8 cellular contexts compared by ENCODE assay signal in genomic region chr4:122826596-122827257, GRCh38. TPM values are rescaled to one million over a fixed set of nuclear protein-coding genes. Genes with fewer than 3 reads are reported as not detected.
DNase-seq lines count a peak whose midpoint lies in the region; ATAC-seq, FAIRE-seq and TF ChIP-seq lines count a peak whose summit lies in the region.

TSS of gene FGF2 (plus strand) at chr4:122826831. CDS start at chr4:122827175, 344 bp downstream.

- H4K5ac ChIP-seq in H1 (ENCODE audit: insufficient read length, low read depth, low read length) = peak within 1 kb of the TSS; percentile 97

- H4K8ac ChIP-seq in H1 (ENCODE audit: extremely low read depth, insufficient read depth, low read length) = peak within 1 kb of the TSS; percentile 97

- TF ChIP-seq POLR2A in H1 (IDR thresholded peaks at IDR 0.05; ENCODE audit: control extremely low read depth in 1 of 2, low read depth in 2 of 2, low read length in 2 of 2) (peak; percentile 90 to 94), stomach (IDR thresholded peaks at IDR 0.05) (no peak)

- no peaks in the 10 kb centered on the region for H3K79me1 ChIP-seq in H1 (ENCODE audit: low read depth, low read length)

- peak within 1 kb of the TSS; percentile 91 for H3K18ac ChIP-seq in H1 (ENCODE audit: extremely low read depth, low read length)

- H4K91ac ChIP-seq in H1 (replicated peaks; ENCODE audit: insufficient read length, low read length) = peak within 1 kb of the TSS; percentile 90

- peak within 1 kb of the TSS; percentile 19 for H3K14ac ChIP-seq in H1 (ENCODE audit: insufficient read length)

- 0% methylated on average over 3 of the region's 93 CpGs; no CpG with 5 or more reads in 1 of the 2 experiments for WGBS in H1 (ENCODE audit: extremely low coverage in 1 of 2, insufficient coverage in 1 of 2, insufficient read length in 1 of 2, insufficient replicate concordance in 2 of 2, low coverage in 1 of 2, low lambda C conversion rate in 2 of 2, missing lambda C conversion rate in 1 of 2), 2 experiments
- 2% methylated on average over 33 to 93 of the region's 93 CpGs for whole genome bisulfite sequencing in lung, 2 donors
- WGBS in stomach, 5 donors = 1 to 3% (median 1%) methylated on average over 18 to 93 of the region's 93 CpGs

- H3K56ac ChIP-seq in H1 (replicated peaks; ENCODE audit: insufficient read length, low read depth, low read length) = peak within 1 kb of the TSS; percentile 93

- H3K4me3 Mint-ChIP-seq in CD8-positive, alpha-beta memory T cell = peak within 1 kb of the TSS; percentile 81 to 89 (median 88)

- no peaks in the 10 kb centered on the region for H3K9me3 Mint-ChIP-seq in CD8-positive, alpha-beta memory T cell

- intact Hi-C loops in stomach (cut with DNase I; ENCODE audit: low total_unique reads) = no loop called here

- no peaks in the 10 kb centered on the region for H3K9me3 ChIP-seq in CD8-positive, alpha-beta memory T cell (ENCODE audit: low read length)
- H3K9me3 ChIP-seq in H1 (ENCODE audit: insufficient read depth in 2 of 2, low read depth in 1 of 2, low read length in 1 of 2) = no peaks in the 10 kb centered on the region
- no peaks in the 10 kb centered on the region for H3K9me3 ChIP-seq in lung (ENCODE audit: control insufficient read depth in 2 of 2, insufficient read depth in 1 of 2, low read length in 1 of 2)
- no peaks in the 10 kb centered on the region for H3K9me3 ChIP-seq in stomach

- H3K36me3 ChIP-seq in CD8-positive, alpha-beta memory T cell (ENCODE audit: insufficient read depth, low read length) = no peaks in the 10 kb centered on the region
- peaks cover 0 to 38% (median 8%) of the 10 kb centered on the region in 4 experiments; a peak in 3 of 8 replicates for H3K36me3 ChIP-seq in H1 (ENCODE audit: control insufficient read depth in 2 of 4, insufficient read depth in 4 of 4, low read length in 3 of 4)
- no peaks in the 10 kb centered on the region for H3K36me3 ChIP-seq in lung (ENCODE audit: control insufficient read depth in 2 of 2, insufficient read depth in 2 of 2, low read length in 2 of 2)
- no peaks in the 10 kb centered on the region for H3K36me3 ChIP-seq in stomach

- ATAC-seq in GM19328 (IDR thresholded peaks at IDR 0.05; ENCODE audit: unreplicated experiment) (peak; percentile 11), HG03342 (IDR thresholded peaks at IDR 0.05; ENCODE audit: unreplicated experiment) (peak; percentile 20), lung (ENCODE audit: insufficient read depth, low FRiP score) (peak; percentile 29)

- TF ChIP-seq CTCF in WI38 (IDR thresholded peaks at IDR 0.05; ENCODE audit: low read depth, low read length) (no peak), H1 (IDR thresholded peaks at IDR 0.05; ENCODE audit: control extremely low read depth in 1 of 3, insufficient read depth in 1 of 3, low read depth in 1 of 3, low read length in 3 of 3) (0 out of 4 replicates have a peak, but pooled peaks of 1 of the 3 experiments have one; percentile 1), lung (IDR thresholded peaks at IDR 0.05; ENCODE audit: control extremely low read depth, extremely low read depth) (no peak), stomach (IDR thresholded peaks at IDR 0.05) (no peak)

- H2AK5ac ChIP-seq in H1 (ENCODE audit: low read depth, low read length) = no peak within 1 kb of the TSS

- no peak within 1 kb of the TSS for H2AFZ ChIP-seq in H1 (ENCODE audit: low read length)

- peaks cover 45 to 74% of the 10 kb centered on the region in 2 donors for H3K27me3 Mint-ChIP-seq in CD8-positive, alpha-beta memory T cell

- H3K27me3 ChIP-seq in CD8-positive, alpha-beta memory T cell (ENCODE audit: insufficient read depth, low read length, poor library complexity, severe bottlenecking) = peaks cover 18% of the 10 kb centered on the region
- H3K27me3 ChIP-seq in H1 (replicated peaks in 1 of 4; ENCODE audit: control insufficient read depth in 3 of 4, extremely low read depth in 1 of 4, insufficient read depth in 3 of 4, low read length in 3 of 4) = no peaks in the 10 kb centered on the region
- H3K27me3 ChIP-seq in lung (ENCODE audit: control insufficient read depth, insufficient read depth) = no peaks in the 10 kb centered on the region
- peaks cover 0 to 50% (median 27%) of the 10 kb centered on the region in 3 donors for H3K27me3 ChIP-seq in stomach

- TF ChIP-seq RAD21 in H1 (IDR thresholded peaks at IDR 0.05 in 1 of 2, conservative IDR thresholded peaks at IDR 0.05 in 1 of 2; ENCODE audit: low read depth in 2 of 2, low read length in 2 of 2) = peak in 1 of 2 experiments; percentile 13; a peak in 1 of 4 replicates

- no peak for FAIRE-seq in H1 (lab: Jason Lieb, UNC)

- POLR2A ChIA-PET in CD8-positive, alpha-beta memory T cell (lab: Charles Lee) = no interaction called here
- POLR2A ChIA-PET in H1 (lab: Charles Lee; ENCODE audit: partially characterized antibody) = interaction anchor here (1.0 to 14.2 kb wide), 14 partner anchors 9 to 117 kb away, joined by 3 to 278 read pairs (median 10); partner anchors contain the start of gene NUDT6

- H3K4me1 ChIP-seq in CD8-positive, alpha-beta memory T cell (ENCODE audit: insufficient read depth, low read length) = peaks cover 8% of the 10 kb centered on the region
- peaks cover 3 to 20% (median 14%) of the 10 kb centered on the region in 4 experiments; a peak in 6 of 7 replicates for H3K4me1 ChIP-seq in H1 (replicated peaks in 1 of 4; ENCODE audit: control insufficient read depth in 3 of 4, insufficient read depth in 4 of 4, low read length in 3 of 4)
- H3K4me1 ChIP-seq in lung (ENCODE audit: control insufficient read depth in 2 of 2, insufficient read depth in 2 of 2, low read length in 2 of 2) = no peaks in the 10 kb centered on the region
- H3K4me1 ChIP-seq in stomach = peaks cover 3 to 35% (median 19%) of the 10 kb centered on the region in 4 donors

- peak within 1 kb of the TSS; percentile 79 to 91 for H3K4me2 ChIP-seq in H1 (ENCODE audit: insufficient read depth in 1 of 2, low read depth in 2 of 2, low read length in 2 of 2)

- peak within 1 kb of the TSS; percentile 33 for H3K27ac ChIP-seq in CD8-positive, alpha-beta memory T cell (ENCODE audit: low read depth, low read length)
- H3K27ac ChIP-seq in H1 (ENCODE audit: low read depth, low read length) (peak within 1 kb of the TSS; percentile 94), lung (ENCODE audit: low read depth in 1 of 2, low read length in 1 of 2) (peak within 1 kb of the TSS; percentile 55 to 72), stomach (peak within 1 kb of the TSS; percentile 80 to 92 (median 86))

- peaks cover 25 to 58% of the 10 kb centered on the region in 2 experiments for H3K79me2 ChIP-seq in H1 (ENCODE audit: control insufficient read depth in 1 of 2, insufficient read depth in 2 of 2, low read length in 2 of 2)

- no peak within 1 kb of the TSS for H3K23ac ChIP-seq in H1 (ENCODE audit: insufficient read length)

- CTCF ChIA-PET in CD8-positive, alpha-beta memory T cell (lab: Charles Lee) = no interaction called here
- CTCF ChIA-PET in H1 (lab: Charles Lee; ENCODE audit: partially characterized antibody) = interaction anchor here (1.1 kb wide), 1 partner anchor 68 kb away, joined by 3 read pairs; no protein-coding TSS in a partner anchor

- H4K20me1 ChIP-seq in H1 (replicated peaks in 1 of 2; ENCODE audit: control insufficient read depth in 1 of 2, insufficient read depth in 2 of 2, low read length in 2 of 2) = peaks cover 0 to 8% of the 10 kb centered on the region in 2 experiments

- H2BK12ac ChIP-seq in H1 (ENCODE audit: low read depth, low read length) = peak within 1 kb of the TSS; percentile 91

- H2BK120ac ChIP-seq in H1 (replicated peaks; ENCODE audit: low read depth, low read length) = peak within 1 kb of the TSS; percentile 47

- TF ChIP-seq EP300 in H1 (IDR thresholded peaks at IDR 0.05; ENCODE audit: borderline replicate concordance in 1 of 2, low read depth in 2 of 2, low read length in 2 of 2) (0 out of 3 replicates have a peak, but pooled peaks of 1 of the 2 experiments have one; percentile 18), stomach (IDR thresholded peaks at IDR 0.05) (no peak)

- no peak within 1 kb of the TSS for H2BK15ac ChIP-seq in H1 (ENCODE audit: low read length)

- peaks cover 10 to 21% (median 15%) of the 10 kb centered on the region in 3 donors for H3K4me1 Mint-ChIP-seq in CD8-positive, alpha-beta memory T cell

- peak within 1 kb of the TSS; percentile 43 for H3K4me3 ChIP-seq in CD8-positive, alpha-beta memory T cell (ENCODE audit: low read length)
- H3K4me3 ChIP-seq in WI38 (ENCODE audit: low read depth, low read length) = peak within 1 kb of the TSS; percentile 88
- peak within 1 kb of the TSS; percentile 79 to 98 (median 90) for H3K4me3 ChIP-seq in H1 (ENCODE audit: extremely low read depth in 1 of 4, insufficient read depth in 2 of 4, low read depth in 3 of 4, low read length in 4 of 4)
- peak within 1 kb of the TSS; percentile 43 for H3K4me3 ChIP-seq in lung
- H3K4me3 ChIP-seq in stomach = peak within 1 kb of the TSS; percentile 58 to 69 (median 64)

- peak in 2 of 5 donors; percentile 3 to 8 for DNase-seq in CD8-positive, alpha-beta memory T cell
- peak; percentile 47 to 84 for DNase-seq in H1 (ENCODE audit: low read depth in 1 of 2, low spot score in 2 of 2)
- DNase-seq in lung (ENCODE audit: low spot score) = peak; percentile 39
- DNase-seq in stomach = peak; percentile 31
- no peak for DNase-seq in KG1 (lab: John Stamatoyannopoulos, UW)

- H3K9ac ChIP-seq in H1 (replicated peaks in 1 of 4; ENCODE audit: extremely low read depth in 1 of 4, low read depth in 3 of 4, low read length in 3 of 4) = peak within 1 kb of the TSS; percentile 96 to 99 (median 98)

- peak within 1 kb of the TSS; percentile 96 for H2BK5ac ChIP-seq in H1 (ENCODE audit: low read depth, low read length)

- H3K4ac ChIP-seq in H1 (replicated peaks; ENCODE audit: insufficient read length, low read depth, low read length) = peak within 1 kb of the TSS; percentile 91

- peak within 1 kb of the TSS in 3 of 8 donors; percentile 12 to 77 (median 52) for H3K27ac Mint-ChIP-seq in CD8-positive, alpha-beta memory T cell

- no peak within 1 kb of the TSS; the same call in 1 of the 2 replicates for H2BK20ac ChIP-seq in H1 (ENCODE audit: low read length)

- H3K36me3 Mint-ChIP-seq in CD8-positive, alpha-beta memory T cell = no peaks in the 10 kb centered on the region

- peaks cover 2% of the 10 kb centered on the region; the same call in 1 of the 2 replicates for H3K23me2 ChIP-seq in H1 (ENCODE audit: low read depth, low read length)

RNA-seq across cellular contexts. Expression of gene FGF2, which starts in this region (rescaled TPM):
- total RNA-seq in CD8-positive, alpha-beta memory T cell = 1 to 10 TPM; 1.5 to 1.7 TPM
- polyA plus RNA-seq in CD8-positive, alpha-beta memory T cell = not detected
- total RNA-seq in H1 (2021; fragmentation: NEBNext Ultra II Directional; extraction: Animal tissue kit (Norgen Biotek cat#: 25700)) = 145 and 153 TPM in 2 replicates
- polyA plus RNA-seq in H1 (2011; rRNA removed) = 20.5 and 23.4 TPM in 2 replicates
- polyA plus RNA-seq in H1 (2011; cell fraction: cytosol; rRNA removed) = 45.3 TPM
- polyA plus RNA-seq in H1 (2011; cell fraction: nucleus; rRNA removed) = 30.0 TPM
- 42.5 to 55.1 TPM (median 50.9 TPM) in 4 replicates for polyA plus RNA-seq in H1 (2012, experiment 1 of 2)
- 5.4 TPM for polyA plus RNA-seq in H1 (2012, experiment 2 of 2)
- 46.6 TPM for polyA plus RNA-seq in H1 (2013, experiment 1 of 2)
- polyA plus RNA-seq in H1 (2013, experiment 2 of 2) = 39.5 TPM
- 55.5 and 65.6 TPM in 2 replicates for polyA minus RNA-seq in H1 (2011; rRNA and poly(A)+ RNA removed)
- 84.8 TPM for polyA minus RNA-seq in H1 (2011; cell fraction: cytosol; rRNA and poly(A)+ RNA removed)
- polyA minus RNA-seq in H1 (2011; cell fraction: nucleus; rRNA and poly(A)+ RNA removed) = 136 TPM
- 10 to 100 TPM in 1 of 2 donors, 1 to 10 TPM in 1; 9.4 to 11.6 TPM for total RNA-seq in lung
- polyA plus RNA-seq in lung = 1 to 10 TPM; 2.4 to 2.9 TPM
- total RNA-seq in stomach = 10 to 100 TPM in 3 of 5 donors, 1 to 10 TPM in 1, under 1 TPM in 1; 0.29 to 47.3 (median 29.2) TPM
- polyA plus RNA-seq in stomach = 1 to 10 TPM; 2.6 to 4.5 (median 3.5) TPM

Comparison
In these comparisons a context has a peak if more than half of its experiments do, and no peak if none do; other contexts are left out.
1. H3K27ac ChIP-seq: peak in every context shown above with its lines; median percentile 94 in H1; 86 in stomach; 64 in lung; 33 in CD8-positive, alpha-beta memory T cell.
2. POLR2A ChIP-seq: peak in H1 (2 of 2); none in stomach (0 of 4).
3. Peak in every context shown above with its lines, with median percentiles within 50 percentile points of each other: H3K4me3 ChIP-seq and ATAC-seq.